Comparison of ENCODE assay signal across 31 cellular contexts in the genomic region with DNA sequence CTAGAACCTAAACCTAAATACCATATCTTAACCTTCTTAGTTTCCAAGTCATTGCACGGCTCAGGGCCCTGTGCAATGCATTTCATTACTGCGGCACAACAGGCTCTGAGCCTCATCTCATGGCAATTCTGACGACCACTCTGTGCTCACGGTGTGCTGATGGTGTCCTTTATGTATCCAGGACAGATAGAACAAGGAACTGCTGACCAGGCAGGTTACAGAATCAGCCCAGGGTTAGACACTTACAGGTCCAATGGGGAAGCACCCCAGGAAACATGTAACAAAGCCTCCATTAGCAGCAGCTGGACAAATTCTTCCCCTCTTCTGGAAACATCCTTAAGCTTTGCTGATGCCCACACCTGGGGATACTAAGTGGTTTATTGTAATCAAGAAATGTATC.
"Had no signal": no experiment of that assay in that cellular context is flagged by ENCODE, and none has a peak within 500 bp of the region (broad histone marks: within the 10 kb centered on the region; RNA-seq: fewer than 3 reads in every experiment).

No MANE protein-coding gene starts in this region.

- H3K9me3 ChIP-seq: ovary, psoas muscle, spleen, suprapubic skin, testis, tibial artery, transverse colon, upper lobe of right lung, uterus had no signal

- H3K27ac Mint-ChIP-seq: natural killer cell; nephron; neural progenitor cell; progenitor cell of endocrine pancreas; stimulated activated memory B cell treated with anti-CD40 and anti-IgM and Interleukin-4, amounts not matched to agents 10 μg/mL and 1 μg/mL and 100 μg/mL, for 72 hours; stimulated activated naive CD8-positive, alpha-beta T cell treated with anti-CD3 and anti-CD28 coated beads, Interleukin-15, amount 100 ng/mL, for 72 hours; type B pancreatic cell had no signal

- H3K36me3 ChIP-seq: neural progenitor cell, ovary, spleen, suprapubic skin, tibial artery, transverse colon, upper lobe of right lung, uterus had no signal

- H3K4me3 ChIP-seq: neural progenitor cell, ovary, psoas muscle, skin epidermis, smooth muscle cell, spleen, suprapubic skin, testis, tibial artery, transverse colon, upper lobe of right lung, uterus had no signal

- H3K4me2 ChIP-seq: neural progenitor cell, smooth muscle cell had no signal

- H3K4me1 Mint-ChIP-seq: natural killer cell; stimulated activated memory B cell treated with anti-CD40 and anti-IgM and Interleukin-4, amounts not matched to agents 10 μg/mL and 1 μg/mL and 100 μg/mL, for 72 hours; stimulated activated naive CD8-positive, alpha-beta T cell treated with anti-CD3 and anti-CD28 coated beads, Interleukin-15, amount 100 ng/mL, for 72 hours had no signal

- H3K27ac ChIP-seq: neural progenitor cell, ovary, parathyroid adenoma, psoas muscle, skin epidermis, spleen, suprapubic skin, testis, tibial artery, transverse colon, upper lobe of right lung, uterus had no signal

- H3K27me3 ChIP-seq: neural progenitor cell, ovary, testis, tibial artery, transverse colon, upper lobe of right lung, uterus had no signal

- H3K9me3 Mint-ChIP-seq: natural killer cell; nephron; stimulated activated memory B cell treated with anti-CD40 and anti-IgM and Interleukin-4, amounts not matched to agents 10 μg/mL and 1 μg/mL and 100 μg/mL, for 72 hours; stimulated activated naive CD8-positive, alpha-beta T cell treated with anti-CD3 and anti-CD28 coated beads, Interleukin-15, amount 100 ng/mL, for 72 hours; type B pancreatic cell had no signal

- DNase-seq: natural killer cell; occipital lobe; ovary; posterior cingulate gyrus; psoas muscle; right cardiac atrium; spleen; stimulated activated CD4-positive, alpha-beta T cell treated with anti-CD3 and anti-CD28 coated beads, Interleukin-12 subunit alpha, Interleukin-12 subunit beta, amount 100 ng/mL, for 4 hours; stimulated activated CD4-positive, alpha-beta T cell treated with anti-CD3 and anti-CD28 coated beads, Interleukin-1b, Interleukin-23, amount 100 ng/mL, for 48 hours; stimulated activated CD4-positive, alpha-beta T cell treated with anti-CD3 and anti-CD28 coated beads, Interleukin-4, amount 100 ng/mL, for 1 hour; stimulated activated CD4-positive, alpha-beta T cell treated with anti-CD3 and anti-CD28 coated beads, Interleukin-4, amount 100 ng/mL, for 4 hours; stimulated activated CD8-positive, alpha-beta memory T cell treated with anti-CD3 and anti-CD28 coated beads, Interleukin-4, amount 100 ng/mL, for 48 hours; stimulated activated naive CD4-positive, alpha-beta T cell; stimulated activated naive CD8-positive, alpha-beta T cell treated with anti-CD3 and anti-CD28 coated beads, Interleukin-15, amount 100 ng/mL, for 72 hours; stimulated activated naive CD8-positive, alpha-beta T cell treated with anti-CD3 and anti-CD28 coated beads, Interleukin-15, Interleukin-2, amounts not matched to agents 100 U/mL and 50 U/mL, for 24 hours; substantia nigra; testis; tibial artery; transverse colon; upper lobe of right lung; uterus had no signal

- H3K4me1 ChIP-seq: neural progenitor cell, parathyroid adenoma, psoas muscle, spleen, suprapubic skin, testis, tibial artery, transverse colon, upper lobe of right lung, uterus had no signal

- H3K27me3 Mint-ChIP-seq: progenitor cell of endocrine pancreas had no signal

- ATAC-seq: natural killer cell; psoas muscle; right cardiac atrium; sciatic nerve; stimulated activated memory B cell treated with anti-CD40 and anti-IgM and Interleukin-4, amounts not matched to agents 10 μg/mL and 1 μg/mL and 100 μg/mL, for 72 hours; stimulated activated naive CD8-positive, alpha-beta T cell treated with anti-CD3 and anti-CD28 coated beads, Interleukin-15, amount 100 ng/mL, for 72 hours; stimulated activated naive CD8-positive, alpha-beta T cell treated with anti-CD3 and anti-CD28 coated beads, Interleukin-15, Interleukin-2, amounts not matched to agents 100 U/mL and 50 U/mL, for 24 hours; upper lobe of right lung had no signal

- H3K4me3 Mint-ChIP-seq: natural killer cell; nephron; neural progenitor cell; stimulated activated memory B cell treated with anti-CD40 and anti-IgM and Interleukin-4, amounts not matched to agents 10 μg/mL and 1 μg/mL and 100 μg/mL, for 72 hours; stimulated activated naive CD8-positive, alpha-beta T cell treated with anti-CD3 and anti-CD28 coated beads, Interleukin-15, amount 100 ng/mL, for 72 hours; type B pancreatic cell had no signal

- H3K36me3 Mint-ChIP-seq: natural killer cell, neural progenitor cell, type B pancreatic cell had no signal

- H2AFZ ChIP-seq: neural progenitor cell, parathyroid adenoma had no signal

- H3K9ac ChIP-seq: neural progenitor cell, parathyroid adenoma had no signal
